8 cellular contexts compared by ENCODE assay signal in the genomic region with DNA sequence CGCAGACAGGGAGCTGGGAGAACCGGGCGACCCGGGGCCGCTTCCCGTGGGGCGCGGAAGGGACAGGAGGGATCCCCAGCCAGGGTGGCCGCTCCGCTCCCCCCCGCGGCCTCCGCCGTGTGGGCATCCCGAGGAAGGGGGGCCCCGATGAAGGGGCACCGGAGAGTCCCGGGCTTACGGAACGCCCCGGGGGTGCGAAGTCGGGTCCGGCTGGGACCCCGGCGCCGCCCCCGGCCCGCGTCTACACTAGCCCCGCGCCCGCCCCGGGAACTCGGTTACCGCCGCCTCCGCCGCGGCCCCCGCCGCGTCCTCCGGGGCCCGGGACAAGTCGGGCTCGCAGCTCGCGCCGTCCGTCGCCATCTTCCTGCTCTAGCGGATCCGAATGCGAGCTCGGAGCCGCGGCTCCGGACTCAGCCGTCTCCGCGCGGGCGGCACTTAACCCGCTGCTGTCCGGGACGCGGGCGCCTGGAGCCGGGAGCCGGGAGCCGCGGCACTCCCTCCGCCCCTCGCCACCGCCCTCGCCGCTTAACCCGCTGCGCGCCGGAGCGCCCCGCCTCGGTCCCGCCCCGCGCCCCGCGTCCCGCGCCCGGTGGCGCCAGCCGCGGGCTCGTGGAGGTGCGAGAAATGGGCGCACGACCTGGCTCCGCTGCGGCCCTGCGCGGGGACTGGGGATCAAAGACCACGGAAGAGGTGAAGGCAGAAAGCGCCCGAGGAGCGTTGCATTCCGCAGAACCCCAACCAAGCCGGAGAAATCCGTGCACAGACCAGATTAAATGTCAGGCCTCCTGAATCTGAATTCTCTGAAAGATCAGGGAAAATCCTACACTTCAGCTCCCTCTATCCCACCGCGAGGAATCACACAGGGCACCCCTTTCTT. TPM values are rescaled to one million over a fixed set of nuclear protein-coding genes. Genes with fewer than 3 reads are reported as not detected.
DNase-seq lines count a peak whose midpoint lies in the region; ATAC-seq and TF ChIP-seq lines count a peak whose summit lies in the region.

A gene with protein sequence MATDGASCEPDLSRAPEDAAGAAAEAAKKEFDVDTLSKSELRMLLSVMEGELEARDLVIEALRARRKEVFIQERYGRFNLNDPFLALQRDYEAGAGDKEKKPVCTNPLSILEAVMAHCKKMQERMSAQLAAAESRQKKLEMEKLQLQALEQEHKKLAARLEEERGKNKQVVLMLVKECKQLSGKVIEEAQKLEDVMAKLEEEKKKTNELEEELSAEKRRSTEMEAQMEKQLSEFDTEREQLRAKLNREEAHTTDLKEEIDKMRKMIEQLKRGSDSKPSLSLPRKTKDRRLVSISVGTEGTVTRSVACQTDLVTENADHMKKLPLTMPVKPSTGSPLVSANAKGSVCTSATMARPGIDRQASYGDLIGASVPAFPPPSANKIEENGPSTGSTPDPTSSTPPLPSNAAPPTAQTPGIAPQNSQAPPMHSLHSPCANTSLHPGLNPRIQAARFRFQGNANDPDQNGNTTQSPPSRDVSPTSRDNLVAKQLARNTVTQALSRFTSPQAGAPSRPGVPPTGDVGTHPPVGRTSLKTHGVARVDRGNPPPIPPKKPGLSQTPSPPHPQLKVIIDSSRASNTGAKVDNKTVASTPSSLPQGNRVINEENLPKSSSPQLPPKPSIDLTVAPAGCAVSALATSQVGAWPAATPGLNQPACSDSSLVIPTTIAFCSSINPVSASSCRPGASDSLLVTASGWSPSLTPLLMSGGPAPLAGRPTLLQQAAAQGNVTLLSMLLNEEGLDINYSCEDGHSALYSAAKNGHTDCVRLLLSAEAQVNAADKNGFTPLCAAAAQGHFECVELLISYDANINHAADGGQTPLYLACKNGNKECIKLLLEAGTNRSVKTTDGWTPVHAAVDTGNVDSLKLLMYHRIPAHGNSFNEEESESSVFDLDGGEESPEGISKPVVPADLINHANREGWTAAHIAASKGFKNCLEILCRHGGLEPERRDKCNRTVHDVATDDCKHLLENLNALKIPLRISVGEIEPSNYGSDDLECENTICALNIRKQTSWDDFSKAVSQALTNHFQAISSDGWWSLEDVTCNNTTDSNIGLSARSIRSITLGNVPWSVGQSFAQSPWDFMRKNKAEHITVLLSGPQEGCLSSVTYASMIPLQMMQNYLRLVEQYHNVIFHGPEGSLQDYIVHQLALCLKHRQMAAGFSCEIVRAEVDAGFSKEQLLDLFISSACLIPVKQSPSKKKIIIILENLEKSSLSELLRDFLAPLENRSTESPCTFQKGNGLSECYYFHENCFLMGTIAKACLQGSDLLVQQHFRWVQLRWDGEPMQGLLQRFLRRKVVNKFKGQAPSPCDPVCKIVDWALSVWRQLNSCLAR (N-terminal part only) (minus strand): TSS at position 386 of the 877 bp plus-strand sequence. CDS start 26 bp downstream, at position 360.

- no peaks in the 10 kb centered on the region; the same call in 1 of the 2 replicates for H4K20me1 ChIP-seq in HCT116 (ENCODE audit: insufficient read depth)

- H3K4me3 ChIP-seq in HCT116 (replicated peaks in 1 of 2; ENCODE audit: low read depth in 1 of 2, low read length in 2 of 2), result peak within 1 kb of the TSS; percentile 81 to 93
- peak within 1 kb of the TSS; percentile 75 to 90 (median 78) for H3K4me3 ChIP-seq in thyroid gland (replicated peaks in 1 of 3)

- CTCF ChIA-PET in HCT116 (lab: Charles Lee), result interaction anchor here (1.2 kb wide), 1 partner anchor 90 kb away, joined by 3 read pairs; no protein-coding TSS in a partner anchor

- H3K27ac Mint-ChIP-seq in T-helper 2 cell treated with Interferon-gamma antibody and Interleukin-4, amounts not matched to agents 5 μg/mL and 100 μg/mL, for 36 hours, result no peak within 1 kb of the TSS
- H3K27ac Mint-ChIP-seq in mesothelial cell of epicardium, result peak within 1 kb of the TSS; percentile 54

- H3K4me2 ChIP-seq in HCT116 (ENCODE audit: low read length), result peak within 1 kb of the TSS; percentile 95

- peak; percentile 80 for ATAC-seq in HCT116
- ATAC-seq in GM21528 (IDR thresholded peaks at IDR 0.05; ENCODE audit: low FRiP score, unreplicated experiment), result no peak

- H3K27ac ChIP-seq in HCT116 (ENCODE audit: low read depth, low read length), result peak within 1 kb of the TSS; percentile 58
- peak within 1 kb of the TSS; percentile 61 to 91 (median 81) for H3K27ac ChIP-seq in thyroid gland

- peaks cover 4% of the 10 kb centered on the region; the same call in 1 of the 2 replicates for H3K79me2 ChIP-seq in HCT116 (ENCODE audit: insufficient read depth, low read length)

- no peaks in the 10 kb centered on the region for H3K36me3 Mint-ChIP-seq in T-helper 2 cell treated with Interferon-gamma antibody and Interleukin-4, amounts not matched to agents 5 μg/mL and 100 μg/mL, for 36 hours (ENCODE audit: low read depth)
- H3K36me3 Mint-ChIP-seq in mesothelial cell of epicardium, result no peaks in the 10 kb centered on the region

- H3K27me3 ChIP-seq in HCT116 (ENCODE audit: insufficient read depth, low read length) (no peaks in the 10 kb centered on the region), thyroid gland (no peaks in the 10 kb centered on the region)

- no peaks in the 10 kb centered on the region for H3K9me3 ChIP-seq in HCT116 (ENCODE audit: control insufficient read depth in 1 of 2, insufficient read depth in 1 of 2, low read depth in 1 of 2, low read length in 2 of 2)
- no peaks in the 10 kb centered on the region for H3K9me3 ChIP-seq in thyroid gland

- POLR2A ChIA-PET in HCT116 (lab: Charles Lee), result no interaction called here

- RAD21 ChIA-PET in HCT116 (lab: Charles Lee; ENCODE audit: low non-redundant PET in 1 of 2, low total read pairs in 2 of 2, uncharacterized antibody in 2 of 2, unreplicated experiment in 2 of 2), result no interaction called here

- intact Hi-C loops in HCT116 (cut with micrococcal nuclease) (no loop called here), thyroid gland (cut with DNase I) (loop anchor here (10.0 kb wide), 1 partner anchor 118 kb away; no protein-coding TSS in a partner anchor)

- TF ChIP-seq POLR2A in HCT116 (IDR thresholded peaks at IDR 0.05; ENCODE audit: borderline replicate concordance, extremely low read depth, insufficient read depth, insufficient read length) (no peak), erythroblast (IDR thresholded peaks at IDR 0.05; ENCODE audit: low read length) (no peak), thyroid gland (IDR thresholded peaks at IDR 0.05) (peak in 1 of 2 donors; percentile 42)

- peak; percentile 35 for DNase-seq in Caki2 (ENCODE audit: low read depth)
- DNase-seq in HCT116 (ENCODE audit: low read depth, low spot score), result peak; percentile 6
- DNase-seq in T-helper 2 cell treated with Interferon-gamma antibody and Interleukin-4, amounts not matched to agents 5 μg/mL and 100 μg/mL, for 36 hours (ENCODE audit: low spot score), result no peak
- DNase-seq in erythroblast (lab: John Stamatoyannopoulos, UW), result peak; percentile 35 to 47
- DNase-seq in mesothelial cell of epicardium (ENCODE audit: low spot score in 2 of 2, unreplicated experiment in 2 of 2), result peak; percentile 31 to 68
- DNase-seq in thyroid gland, result peak; percentile 56 to 63
- no peak for DNase-seq in activated CD4-positive, CD25-positive, alpha-beta regulatory T cell (lab: John Stamatoyannopoulos, UW)

- no peaks in the 10 kb centered on the region for H3K36me3 ChIP-seq in HCT116 (ENCODE audit: control insufficient read depth in 1 of 2, insufficient read depth in 2 of 2, low read length in 2 of 2)
- H3K36me3 ChIP-seq in thyroid gland, result no peaks in the 10 kb centered on the region

- no TSS peak for BruUV-seq in HCT116 (replicated peaks; lab: Mats Ljungman, UMichigan)

- TF ChIP-seq CTCF in HCT116 (IDR thresholded peaks at IDR 0.05 in 2 of 3, conservative IDR thresholded peaks at IDR 0.05 in 1 of 3; ENCODE audit: borderline replicate concordance in 1 of 3, insufficient read depth in 1 of 3, low read depth in 2 of 3, low read length in 2 of 3), result no peak
- no peak for TF ChIP-seq CTCF in mesothelial cell of epicardium (IDR thresholded peaks at IDR 0.05; ENCODE audit: unreplicated experiment)
- TF ChIP-seq CTCF in thyroid gland (IDR thresholded peaks at IDR 0.05), result peak in 2 of 6 experiments; percentile 22 to 23

- H3K27me3 Mint-ChIP-seq in T-helper 2 cell treated with Interferon-gamma antibody and Interleukin-4, amounts not matched to agents 5 μg/mL and 100 μg/mL, for 36 hours (ENCODE audit: low read depth), result peaks cover 46% of the 10 kb centered on the region
- H3K27me3 Mint-ChIP-seq in mesothelial cell of epicardium (ENCODE audit: low read depth), result peaks cover 20% of the 10 kb centered on the region

- no peak for TF ChIP-seq RAD21 in HCT116 (IDR thresholded peaks at IDR 0.05; ENCODE audit: low read depth)

- H3K4me1 ChIP-seq in HCT116 (ENCODE audit: control insufficient read depth in 1 of 2, insufficient read depth in 2 of 2, low read length in 2 of 2) (peaks cover 7 to 29% of the 10 kb centered on the region in 2 experiments), thyroid gland (no peaks in the 10 kb centered on the region)

- in situ Hi-C loops in Caki2 (cut with HindIII; ENCODE audit: low pct_unique_long_range_greater_than_20kb, low sequenced_read_pairs), result no loop called here

- H3K4me1 Mint-ChIP-seq in T-helper 2 cell treated with Interferon-gamma antibody and Interleukin-4, amounts not matched to agents 5 μg/mL and 100 μg/mL, for 36 hours (ENCODE audit: low read depth), result peaks cover 2% of the 10 kb centered on the region
- peaks cover 36% of the 10 kb centered on the region for H3K4me1 Mint-ChIP-seq in mesothelial cell of epicardium

- H2AFZ ChIP-seq in HCT116 (ENCODE audit: low read depth, low read length, poor library complexity, severe bottlenecking), result peak within 1 kb of the TSS; percentile 97

- H3K9me3 Mint-ChIP-seq in T-helper 2 cell treated with Interferon-gamma antibody and Interleukin-4, amounts not matched to agents 5 μg/mL and 100 μg/mL, for 36 hours, result no peaks in the 10 kb centered on the region
- no peaks in the 10 kb centered on the region for H3K9me3 Mint-ChIP-seq in mesothelial cell of epicardium

- H3K9ac ChIP-seq in HCT116 (ENCODE audit: low read length), result peak within 1 kb of the TSS; percentile 69

- H3K4me3 Mint-ChIP-seq in T-helper 2 cell treated with Interferon-gamma antibody and Interleukin-4, amounts not matched to agents 5 μg/mL and 100 μg/mL, for 36 hours, result peak within 1 kb of the TSS; percentile 13
- H3K4me3 Mint-ChIP-seq in mesothelial cell of epicardium, result peak within 1 kb of the TSS; percentile 86

- no peaks in the 10 kb centered on the region for H3K9me2 ChIP-seq in HCT116 (ENCODE audit: insufficient read depth)

- 1 to 2% methylated on average over 43 to 52 of the region's 113 CpGs for WGBS in thyroid gland, 2 donors

TF ChIP-seq in HCT116, 20 proteins besides CTCF, POLR2A, EP300 and RAD21 (continues in another document):
- no peak for TF ChIP-seq CBX3 (IDR thresholded peaks at IDR 0.05; ENCODE audit: low read depth)
- TF ChIP-seq, protein P1, sequence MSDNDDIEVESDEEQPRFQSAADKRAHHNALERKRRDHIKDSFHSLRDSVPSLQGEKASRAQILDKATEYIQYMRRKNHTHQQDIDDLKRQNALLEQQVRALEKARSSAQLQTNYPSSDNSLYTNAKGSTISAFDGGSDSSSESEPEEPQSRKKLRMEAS (IDR thresholded peaks at IDR 0.05), result no peak

RNA-seq across cellular contexts. Expression of the gene that starts here (rescaled TPM):
- not detected in 2 replicates for total RNA-seq in Caki2 (2014; rRNA removed; shearing (Covaris generic); ENCODE audit: low replicate concordance)
- total RNA-seq in HCT116 (2021; ENCODE audit: unreplicated experiment), result 5.4 TPM
- polyA plus RNA-seq in HCT116 (2012), result 1.6 and 2.3 TPM in 2 replicates
- total RNA-seq in mesothelial cell of epicardium, result 10.8 to 12.1 TPM (median 11.7 TPM) in 3 replicates
- 10 to 100 TPM; 13.8 to 19.4 (median 17.6) TPM for total RNA-seq in thyroid gland

Comparison
In these comparisons a context has a peak if more than half of its experiments do, and no peak if none do; other contexts are left out.
1. Peak in DNase-seq in Caki2; RNA of the gene not detected or under 1 TPM.
2. DNase-seq: peak in HCT116 (single experiment), erythroblast (2 of 2), mesothelial cell of epicardium (2 of 2) and thyroid gland (2 of 2); none in T-helper 2 cell treated with Interferon-gamma antibody and Interleukin-4, amounts not matched to agents 5 μg/mL and 100 μg/mL, for 36 hours (single experiment) and activated CD4-positive, CD25-positive, alpha-beta regulatory T cell (0 of 4).